16 cellular contexts compared by ENCODE assay signal in the genomic region with DNA sequence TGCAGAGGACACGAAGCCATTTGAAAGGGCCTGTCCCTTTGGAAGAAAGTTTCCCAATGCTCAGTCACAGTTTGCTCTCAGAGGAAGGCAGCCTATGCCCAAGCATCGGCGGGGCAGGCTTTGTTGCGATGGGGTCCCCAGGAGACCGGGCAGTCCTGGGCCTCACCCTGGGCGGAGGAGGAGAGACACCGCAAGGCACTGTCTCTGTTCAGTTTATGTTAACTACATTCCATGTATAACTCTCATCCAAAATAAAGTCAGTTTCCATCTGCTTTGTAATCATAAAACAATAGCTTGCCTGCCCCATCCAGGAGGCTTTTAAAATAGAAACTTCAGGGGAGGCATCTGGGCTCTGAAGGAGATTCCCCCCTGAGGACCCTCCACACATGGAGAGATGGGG.
DNase-seq lines count a peak whose midpoint lies in the region; ATAC-seq lines count a peak whose summit lies in the region.
"Had no signal": no experiment of that assay in that cellular context is flagged by ENCODE, and none has a peak within 500 bp of the region (broad histone marks: within the 10 kb centered on the region; RNA-seq: fewer than 3 reads in every experiment).

No MANE protein-coding gene starts in this region.

- no peak overlapping the region for H3K14ac ChIP-seq in mesenchymal stem cell (ENCODE audit: low read length in 2 of 2)

- H3K27me3 Mint-ChIP-seq in activated naive CD4-positive, alpha-beta T cell treated with anti-CD3 and anti-CD28 coated beads, Interleukin-2, amount 50 U/mL, for 24 hours = no peaks in the 10 kb centered on the region
- H3K27me3 Mint-ChIP-seq in activated naive CD8-positive, alpha-beta T cell treated with anti-CD3 and anti-CD28 coated beads for 36 hours = no peaks in the 10 kb centered on the region
- H3K27me3 Mint-ChIP-seq: activated CD8-positive, alpha-beta memory T cell treated with anti-CD3 and anti-CD28 coated beads, Interleukin-2, amount 10 ng/mL, durations not matched to agents 7 days and 5 days; brain; type B pancreatic cell had no signal

- H4K91ac ChIP-seq in mesenchymal stem cell (ENCODE audit: low read length) = no peak overlapping the region

- H3K9me3 ChIP-seq in mesenchymal stem cell (ENCODE audit: control insufficient read depth, low read length) = no peaks in the 10 kb centered on the region
- H3K9me3 ChIP-seq: A549, pancreas had no signal

- peaks cover 2% of the 10 kb centered on the region for H3K36me3 Mint-ChIP-seq in activated naive CD4-positive, alpha-beta T cell treated with anti-CD3 and anti-CD28 coated beads, Interleukin-2, amount 50 U/mL, for 24 hours
- H3K36me3 Mint-ChIP-seq in activated naive CD8-positive, alpha-beta T cell treated with anti-CD3 and anti-CD28 coated beads for 36 hours = peaks cover 2% of the 10 kb centered on the region
- H3K36me3 Mint-ChIP-seq: brain, type B pancreatic cell had no signal

- no peak overlapping the region for H3K18ac ChIP-seq in mesenchymal stem cell (ENCODE audit: low read depth in 1 of 2, low read length in 2 of 2)

- no peak overlapping the region for H2BK12ac ChIP-seq in mesenchymal stem cell (ENCODE audit: low read length in 2 of 2)

- H2BK120ac ChIP-seq in mesenchymal stem cell (ENCODE audit: low read depth, low read length) = no peak overlapping the region

- peak overlapping the region; percentile 7 for H2AK5ac ChIP-seq in mesenchymal stem cell (ENCODE audit: low read length, severe bottlenecking)

- no peak overlapping the region for H3K4me3 ChIP-seq in mesenchymal stem cell (ENCODE audit: insufficient read depth in 1 of 2, low read depth in 1 of 2, low read length in 2 of 2)
- H3K4me3 ChIP-seq: A549, pancreas had no signal

- H3K27me3 ChIP-seq in mesenchymal stem cell (ENCODE audit: control insufficient read depth in 1 of 2, insufficient read depth in 1 of 2, low read length in 2 of 2) = no peaks in the 10 kb centered on the region
- H3K27me3 ChIP-seq: pancreas had no signal

- peak overlapping the region; percentile 31 for H2BK15ac ChIP-seq in mesenchymal stem cell (ENCODE audit: low read depth, poor library complexity, severe bottlenecking)

- H3K4ac ChIP-seq in mesenchymal stem cell (ENCODE audit: low read depth in 1 of 2, low read length in 2 of 2) = no peak overlapping the region

- H3K79me1 ChIP-seq in mesenchymal stem cell (replicated peaks; ENCODE audit: low read length, poor library complexity, severe bottlenecking) = peaks cover 19% of the 10 kb centered on the region

- no peak overlapping the region for H2AFZ ChIP-seq in mesenchymal stem cell (ENCODE audit: low read depth, low read length)

- peak overlapping the region; percentile 16 for H3K27ac ChIP-seq in mesenchymal stem cell (ENCODE audit: low read length, poor library complexity, severe bottlenecking)
- H3K27ac ChIP-seq: pancreas had no signal

- peaks cover 30% of the 10 kb centered on the region for H3K4me1 ChIP-seq in mesenchymal stem cell (ENCODE audit: control insufficient read depth, insufficient read depth, low read depth, low read length)
- H3K4me1 ChIP-seq: pancreas had no signal

- H3K4me2 ChIP-seq in mesenchymal stem cell (ENCODE audit: low read length, poor library complexity, severe bottlenecking) = no peak overlapping the region
- H3K4me2 ChIP-seq: A549 had no signal

- no peaks in the 10 kb centered on the region for H3K9me3 Mint-ChIP-seq in activated naive CD4-positive, alpha-beta T cell treated with anti-CD3 and anti-CD28 coated beads, Interleukin-2, amount 50 U/mL, for 24 hours
- no peaks in the 10 kb centered on the region for H3K9me3 Mint-ChIP-seq in activated naive CD8-positive, alpha-beta T cell treated with anti-CD3 and anti-CD28 coated beads for 36 hours
- H3K9me3 Mint-ChIP-seq: activated B cell treated with CpG ODN at 0.5 μM for 24 hours, brain, type B pancreatic cell had no signal

- no peak overlapping the region for H3K9ac ChIP-seq in mesenchymal stem cell (ENCODE audit: low read length)

- H3K4me3 Mint-ChIP-seq in activated naive CD4-positive, alpha-beta T cell treated with anti-CD3 and anti-CD28 coated beads, Interleukin-2, amount 50 U/mL, for 24 hours = no peak overlapping the region
- H3K4me3 Mint-ChIP-seq in activated naive CD8-positive, alpha-beta T cell treated with anti-CD3 and anti-CD28 coated beads for 36 hours = no peak overlapping the region
- H3K4me3 Mint-ChIP-seq: activated B cell treated with CpG ODN at 0.5 μM for 24 hours; activated CD8-positive, alpha-beta memory T cell treated with anti-CD3 and anti-CD28 coated beads, Interleukin-2, amount 10 ng/mL, durations not matched to agents 7 days and 5 days; brain; type B pancreatic cell had no signal

- H3K4me1 Mint-ChIP-seq in activated naive CD4-positive, alpha-beta T cell treated with anti-CD3 and anti-CD28 coated beads, Interleukin-2, amount 50 U/mL, for 24 hours = peaks cover 48% of the 10 kb centered on the region
- peaks cover 31% of the 10 kb centered on the region for H3K4me1 Mint-ChIP-seq in activated naive CD8-positive, alpha-beta T cell treated with anti-CD3 and anti-CD28 coated beads for 36 hours

- H3K27ac Mint-ChIP-seq in activated naive CD4-positive, alpha-beta T cell treated with anti-CD3 and anti-CD28 coated beads, Interleukin-2, amount 50 U/mL, for 24 hours = peak overlapping the region; percentile 35
- peak overlapping the region; percentile 62 for H3K27ac Mint-ChIP-seq in activated naive CD8-positive, alpha-beta T cell treated with anti-CD3 and anti-CD28 coated beads for 36 hours
- H3K27ac Mint-ChIP-seq: activated B cell treated with CpG ODN at 0.5 μM for 24 hours; activated CD8-positive, alpha-beta memory T cell treated with anti-CD3 and anti-CD28 coated beads, Interleukin-2, amount 10 ng/mL, durations not matched to agents 7 days and 5 days; brain; type B pancreatic cell had no signal

- H3K36me3 ChIP-seq in mesenchymal stem cell (ENCODE audit: control insufficient read depth in 1 of 2, insufficient read depth in 2 of 2, low read depth in 1 of 2, low read length in 2 of 2) = peaks cover 0 to 16% of the 10 kb centered on the region in 2 experiments
- H3K36me3 ChIP-seq: pancreas had no signal

- DNase-seq in activated naive CD4-positive, alpha-beta T cell treated with Interleukin-2 at 50 U/mL for 16 hours = no peak
- no peak for DNase-seq in activated naive CD8-positive, alpha-beta T cell treated with anti-CD3 and anti-CD28 coated beads for 36 hours
- DNase-seq in mesenchymal stem cell (no peak), COR-L47 (lab: John Stamatoyannopoulos, UW) (no peak), SK-N-DZ (ENCODE audit: low spot score) (no peak)
- no peak for DNase-seq in stimulated activated CD4-positive, alpha-beta T cell treated with anti-CD3 and anti-CD28 coated beads, Interleukin-2, amount 100 ng/mL, for 48 hours
- DNase-seq: activated B cell treated with CpG ODN at 0.5 μM for 24 hours, NCI-H345, small intestine had no signal

- H4K8ac ChIP-seq in mesenchymal stem cell (ENCODE audit: low read length) = no peak overlapping the region

- ATAC-seq in GM21381 (IDR thresholded peaks at IDR 0.05; ENCODE audit: unreplicated experiment) = no peak

- H3K23ac ChIP-seq in mesenchymal stem cell (ENCODE audit: low read length in 2 of 2) = no peak overlapping the region

- WGBS in mesenchymal stem cell = 74% methylated on average over 6 of the region's 7 CpGs

- no peak overlapping the region for H2BK5ac ChIP-seq in mesenchymal stem cell (ENCODE audit: low read depth, low read length, poor library complexity, severe bottlenecking)
